Comparison of ENCODE assay signal across 8 cellular contexts in the genomic region with DNA sequence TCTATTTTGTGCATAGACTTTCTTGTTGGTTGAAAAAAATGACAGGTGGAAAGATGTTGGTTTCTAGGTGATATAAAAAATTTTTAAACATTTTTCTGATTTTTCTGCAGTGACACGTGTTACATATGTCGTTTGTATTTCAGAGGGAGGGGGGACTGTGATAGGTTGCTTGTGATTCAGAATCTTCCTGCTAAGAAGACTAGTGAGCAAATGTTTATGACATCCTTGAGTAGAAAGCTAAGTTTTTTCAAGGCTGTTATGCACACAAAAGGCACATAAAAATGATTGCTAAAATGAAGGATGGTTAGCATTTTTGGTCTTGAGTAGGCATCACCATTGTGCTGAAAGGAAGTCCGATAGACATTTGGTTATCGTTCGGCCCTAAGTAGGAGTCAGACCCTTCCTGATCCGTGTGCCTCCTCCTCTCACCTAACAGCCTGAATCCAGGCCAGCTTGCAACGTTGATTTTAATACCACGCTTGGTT. TPM values are rescaled to one million over a fixed set of nuclear protein-coding genes. Genes with fewer than 3 reads are reported as not detected.
DNase-seq lines count a peak whose midpoint lies in the region; ATAC-seq and TF ChIP-seq lines count a peak whose summit lies in the region.

No MANE protein-coding gene starts in this region.

- peak overlapping the region; percentile 91 for H3K27ac ChIP-seq in VCaP
- peak overlapping the region; percentile 62 to 99 (median 98) for H3K27ac ChIP-seq in gastroesophageal sphincter

- no peaks in the 10 kb centered on the region for H3K27me3 ChIP-seq in gastroesophageal sphincter

- TF ChIP-seq CTCF in VCaP (conservative IDR thresholded peaks at IDR 0.05) (no peak), gastroesophageal sphincter (IDR thresholded peaks at IDR 0.05) (no peak)

- no peaks in the 10 kb centered on the region for H3K9me3 ChIP-seq in gastroesophageal sphincter

- ATAC-seq in HG03354 (IDR thresholded peaks at IDR 0.05; ENCODE audit: poor library complexity, severe bottlenecking, unreplicated experiment): peak; percentile 18
- no peak for ATAC-seq in gastroesophageal sphincter
- ATAC-seq in HG03025 (IDR thresholded peaks at IDR 0.05; ENCODE audit: low FRiP score, unreplicated experiment): no peak
- ATAC-seq in HG02571 (IDR thresholded peaks at IDR 0.05; ENCODE audit: unreplicated experiment): no peak

- in situ Hi-C loops in Caki2 (cut with HindIII; ENCODE audit: low pct_unique_long_range_greater_than_20kb, low sequenced_read_pairs): no loop called here

- H3K36me3 ChIP-seq in gastroesophageal sphincter: peaks cover 0 to 20% of the 10 kb centered on the region in 2 donors

- H3K4me3 ChIP-seq in gastroesophageal sphincter (peak overlapping the region; percentile 50 to 94), skeletal muscle cell (ENCODE audit: low read depth, low read length) (peak overlapping the region; percentile 94)

- DNase-seq in Caki2 (ENCODE audit: low read depth): peak; percentile 43
- no peak for DNase-seq in skeletal muscle cell (ENCODE audit: low read depth)
- DNase-seq in amniotic stem cell (lab: John Stamatoyannopoulos, UW): no peak

- no peak for TF ChIP-seq POLR2A in gastroesophageal sphincter (IDR thresholded peaks at IDR 0.05)

- 1 to 4% methylated on average over 8 of the region's 8 CpGs for WGBS in gastroesophageal sphincter (ENCODE audit: low coverage in 1 of 2), 2 donors

- peaks cover 4 to 58% (median 11%) of the 10 kb centered on the region in 3 donors for H3K4me1 ChIP-seq in gastroesophageal sphincter

- TF ChIP-seq EP300 in gastroesophageal sphincter (IDR thresholded peaks at IDR 0.05): no peak

RNA-seq across cellular contexts. Expression of a gene that starts 1.5 kb away (rescaled TPM):
- total RNA-seq in Caki2 (2014; rRNA removed; shearing (Covaris generic); ENCODE audit: low replicate concordance): 106 and 111 TPM in 2 replicates
- total RNA-seq in gastroesophageal sphincter: 10 to 100 TPM; 60.6 to 97.8 (median 63.4) TPM

RNA-seq across cellular contexts. Expression of a gene that starts 23.2 kb away (rescaled TPM):
- total RNA-seq in Caki2 (2014; rRNA removed; shearing (Covaris generic); ENCODE audit: low replicate concordance): 28.2 and 34.3 TPM in 2 replicates
- 10 to 100 TPM; 42.5 to 56.0 (median 45.5) TPM for total RNA-seq in gastroesophageal sphincter
